ENCODE assay signal across 8 cellular contexts in the genomic region with DNA sequence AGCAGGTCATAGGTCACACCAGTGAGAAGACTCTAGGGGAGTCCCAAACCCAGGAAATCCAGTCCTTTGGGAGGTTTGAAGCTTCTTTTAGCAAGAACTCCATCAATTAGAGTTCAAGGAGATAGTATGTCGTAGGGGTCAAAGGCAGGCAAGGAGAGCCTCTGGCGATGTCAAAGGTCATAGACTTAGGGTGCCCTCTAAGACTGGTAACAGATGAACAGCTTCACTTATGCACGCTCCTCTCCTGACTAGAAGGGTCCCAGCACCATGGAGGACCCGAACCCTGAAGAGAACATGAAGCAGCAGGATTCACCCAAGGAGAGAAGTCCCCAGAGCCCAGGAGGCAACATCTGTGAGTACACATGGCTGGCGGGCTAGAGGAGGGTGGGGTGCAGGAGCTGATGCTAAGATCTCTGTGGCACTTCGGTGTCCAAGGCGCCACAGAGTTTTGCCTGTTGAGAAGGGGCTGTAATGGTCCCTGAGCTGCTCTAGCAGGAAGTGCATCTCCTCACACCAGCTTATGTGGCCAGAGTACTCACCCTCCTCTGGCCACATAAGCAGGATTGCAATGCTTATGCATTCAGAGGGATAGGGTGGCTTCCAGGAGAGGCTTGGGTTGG.
A peak's percentile ranks its signal among the peaks of the same experiment; 100 is the strongest.
DNase-seq lines count a peak whose midpoint lies in the region; ATAC-seq and TF ChIP-seq lines count a peak whose summit lies in the region.

No MANE protein-coding gene starts in this region.

- H3K27ac ChIP-seq in parathyroid adenoma = peak overlapping the region; percentile 92

- peaks cover 12% of the 10 kb centered on the region for H3K4me1 ChIP-seq in parathyroid adenoma

- DNase-seq in GM06990 (ENCODE audit: extremely low read depth, insufficient read length) (no peak), RKO (ENCODE audit: low spot score) (peak; percentile 63), epithelial cell of esophagus (ENCODE audit: low read depth) (no peak), HPDE6-E6E7 (ENCODE audit: extremely low spot score) (no peak), NCI-H774 (lab: John Stamatoyannopoulos, UW) (no peak), DMS153 treated with DMSO at 0.1 percent for 48 hours (lab: John Stamatoyannopoulos, UW; ENCODE audit: unreplicated experiment) (no peak)

- no peaks in the 10 kb centered on the region for H3K9me3 ChIP-seq in parathyroid adenoma (ENCODE audit: control insufficient read depth, low read length)

- peak overlapping the region; percentile 16 for H3K9ac ChIP-seq in parathyroid adenoma

- peaks cover 18% of the 10 kb centered on the region for H3K36me3 ChIP-seq in GM06990 (ENCODE audit: control insufficient read depth, insufficient read depth, low read length)
- H3K36me3 ChIP-seq in parathyroid adenoma (ENCODE audit: control insufficient read depth, insufficient read depth, low read length) = no peaks in the 10 kb centered on the region

- no peak for ATAC-seq in GM21423 (IDR thresholded peaks at IDR 0.05; ENCODE audit: unreplicated experiment)

- H3K4me3 ChIP-seq in GM06990 (replicated peaks; ENCODE audit: low read depth, low read length) (peak overlapping the region; percentile 93), epithelial cell of esophagus (ENCODE audit: low read length) (peak overlapping the region; percentile 59), parathyroid adenoma (ENCODE audit: low read depth, low read length) (peak overlapping the region; percentile 85)

- peak overlapping the region; percentile 72 for H2AFZ ChIP-seq in parathyroid adenoma

- no peaks in the 10 kb centered on the region for H3K27me3 ChIP-seq in GM06990 (replicated peaks; ENCODE audit: control insufficient read depth, insufficient read depth, low read length)
- no peaks in the 10 kb centered on the region for H3K27me3 ChIP-seq in parathyroid adenoma (ENCODE audit: control insufficient read depth, insufficient read depth, low read length)

- TF ChIP-seq CTCF in GM06990 (IDR thresholded peaks at IDR 0.05; ENCODE audit: insufficient read depth, low read length, poor library complexity, severe bottlenecking) = no peak
- TF ChIP-seq CTCF in epithelial cell of esophagus (IDR thresholded peaks at IDR 0.05; ENCODE audit: insufficient read depth, low read depth, low read length, missing control alignments) = no peak
- TF ChIP-seq CTCF in parathyroid adenoma (IDR thresholded peaks at IDR 0.05) = no peak

- peak overlapping the region; percentile 95 for H3K4me2 ChIP-seq in parathyroid adenoma (ENCODE audit: low read length)

- H3K79me2 ChIP-seq in parathyroid adenoma = peaks cover 17% of the 10 kb centered on the region
